Comparison of ENCODE assay signal across 20 cellular contexts in genomic region chr5:144117412-144117811, GRCh38.
"Had no signal": no experiment of that assay in that cellular context is flagged by ENCODE, and none has a peak within 500 bp of the region (broad histone marks: within the 10 kb centered on the region; RNA-seq: fewer than 3 reads in every experiment).

No MANE protein-coding gene starts in this region.

- H3K4me3 Mint-ChIP-seq: activated T-helper 17 cell treated with anti-CD3 and anti-CD28 coated beads, Interleukin-2, amount 50 U/mL, for 72 hours; dendritic cell treated with granulocyte-macrophage colony-stimulating factor and Interleukin-4, amounts not matched to agents 40 ng/mL and 50 ng/mL, for 4 days; naive thymus-derived CD4-positive, alpha-beta T cell; stimulated activated naive B cell treated with anti-CD40 and anti-IgM and Interleukin-4, amounts not matched to agents 10 μg/mL and 1 μg/mL and 100 μg/mL, for 72 hours had no signal

- H3K4me3 ChIP-seq: lung, mucosa of descending colon, skin epidermis, thyroid gland had no signal

- H3K9me3 Mint-ChIP-seq: dendritic cell treated with granulocyte-macrophage colony-stimulating factor and Interleukin-4, amounts not matched to agents 40 ng/mL and 50 ng/mL, for 4 days had no signal

- H3K36me3 ChIP-seq: brain microvascular endothelial cell, thyroid gland had no signal

- H3K27ac Mint-ChIP-seq: activated T-helper 17 cell treated with anti-CD3 and anti-CD28 coated beads, Interleukin-2, amount 50 U/mL, for 72 hours; dendritic cell treated with granulocyte-macrophage colony-stimulating factor and Interleukin-4, amounts not matched to agents 40 ng/mL and 50 ng/mL, for 4 days; naive thymus-derived CD4-positive, alpha-beta T cell; stimulated activated naive B cell treated with anti-CD40 and anti-IgM and Interleukin-4, amounts not matched to agents 10 μg/mL and 1 μg/mL and 100 μg/mL, for 72 hours had no signal

- H3K9me3 ChIP-seq: mucosa of descending colon, thyroid gland had no signal

- FAIRE-seq: urothelium cell line had no signal

- H3K27ac ChIP-seq: brain microvascular endothelial cell, skin epidermis, thyroid gland had no signal

- H3K27me3 Mint-ChIP-seq: activated T-helper 17 cell treated with anti-CD3 and anti-CD28 coated beads, Interleukin-2, amount 50 U/mL, for 72 hours; dendritic cell treated with granulocyte-macrophage colony-stimulating factor and Interleukin-4, amounts not matched to agents 40 ng/mL and 50 ng/mL, for 4 days had no signal

- H3K27me3 ChIP-seq: brain microvascular endothelial cell, thyroid gland had no signal

- H3K4me1 Mint-ChIP-seq: activated T-helper 17 cell treated with anti-CD3 and anti-CD28 coated beads, Interleukin-2, amount 50 U/mL, for 72 hours; naive thymus-derived CD4-positive, alpha-beta T cell; stimulated activated naive B cell treated with anti-CD40 and anti-IgM and Interleukin-4, amounts not matched to agents 10 μg/mL and 1 μg/mL and 100 μg/mL, for 72 hours had no signal

- DNase-seq: activated CD4-positive, alpha-beta T cell treated with anti-CD3 and anti-CD28 coated beads, Interleukin-2, amount 50 U/mL, for 48 hours; activated naive CD4-positive, alpha-beta T cell treated with Interleukin-2 at 50 U/mL for 16 hours; anterior cingulate cortex; brain microvascular endothelial cell; mucosa of descending colon; naive thymus-derived CD4-positive, alpha-beta T cell; nucleus accumbens; posterior cingulate gyrus; retina; stimulated activated CD4-positive, alpha-beta T cell treated with anti-CD3 and anti-CD28 coated beads, Interleukin-15, amount 100 ng/mL, for 24 hours; stimulated activated CD4-positive, alpha-beta T cell treated with anti-CD3 and anti-CD28 coated beads, Interleukin-4, amount 100 ng/mL, for 1 hour; stimulated activated naive B cell treated with anti-CD40 and anti-IgM and Interleukin-4, amounts not matched to agents 10 μg/mL and 1 μg/mL and 100 μg/mL, for 72 hours; T-helper 1 cell; T1000; thyroid gland had no signal

- H3K4me1 ChIP-seq: thyroid gland had no signal

- H3K36me3 Mint-ChIP-seq: naive thymus-derived CD4-positive, alpha-beta T cell; stimulated activated naive B cell treated with anti-CD40 and anti-IgM and Interleukin-4, amounts not matched to agents 10 μg/mL and 1 μg/mL and 100 μg/mL, for 72 hours had no signal

- ATAC-seq: activated T-helper 17 cell treated with anti-CD3 and anti-CD28 coated beads, Interleukin-2, amount 50 U/mL, for 72 hours; mucosa of descending colon; naive thymus-derived CD4-positive, alpha-beta T cell; stimulated activated naive B cell treated with anti-CD40 and anti-IgM and Interleukin-4, amounts not matched to agents 10 μg/mL and 1 μg/mL and 100 μg/mL, for 72 hours had no signal
